ENCODE assay signal across 1 cellular context in the genomic region with DNA sequence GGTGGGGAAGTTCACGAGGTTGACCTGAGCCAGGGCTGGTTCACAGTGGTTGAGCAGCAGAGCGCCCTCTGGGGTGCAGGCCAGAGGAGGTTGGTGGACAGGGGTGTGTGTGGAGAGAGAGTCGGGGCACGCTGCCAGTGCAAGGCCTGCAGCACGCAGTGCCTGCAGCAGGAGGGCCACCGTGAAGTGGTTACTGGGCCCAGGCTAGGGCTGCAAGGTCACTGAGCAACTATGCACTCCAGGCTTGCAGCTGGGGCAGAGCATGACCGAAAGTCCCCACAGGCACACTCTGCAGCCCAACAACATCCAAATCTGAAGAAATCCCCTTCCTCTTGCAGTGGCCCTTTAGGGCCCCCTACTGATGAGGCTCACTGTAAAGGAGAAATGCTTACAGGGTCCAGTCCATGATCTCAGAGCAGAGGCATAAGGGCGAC.
TF ChIP-seq lines count a peak whose summit lies in the region.

No MANE protein-coding gene starts in this region.

TF ChIP-seq in GM12878, 131 proteins besides CTCF, POLR2A, EP300 and RAD21 (continued from another document):
- TF ChIP-seq SREBF1 (IDR thresholded peaks at IDR 0.05; ENCODE audit: low read length): no peak
- TF ChIP-seq KDM1A (IDR thresholded peaks at IDR 0.05; ENCODE audit: borderline replicate concordance): no peak
- TF ChIP-seq HDGF (IDR thresholded peaks at IDR 0.05): peak; percentile 70; the same call in 1 of the 2 replicates
- TF ChIP-seq RUNX3 (IDR thresholded peaks at IDR 0.05; ENCODE audit: low read length): no peak; the same call in 1 of the 2 replicates
- no peak for TF ChIP-seq SRF (IDR thresholded peaks at IDR 0.05; ENCODE audit: low read depth in 2 of 2, low read length in 2 of 2)
- no peak for TF ChIP-seq MEF2B (IDR thresholded peaks at IDR 0.05; ENCODE audit: partially characterized antibody, poor library complexity, severe bottlenecking)
- TF ChIP-seq ZNF384 (IDR thresholded peaks at IDR 0.05; ENCODE audit: borderline replicate concordance, low read depth, low read length): no peak
- no peak for TF ChIP-seq EGR1 (IDR thresholded peaks at IDR 0.05; ENCODE audit: borderline replicate concordance in 1 of 2, low read depth in 2 of 2, low read length in 2 of 2)
- no peak for TF ChIP-seq MXI1 (IDR thresholded peaks at IDR 0.05; ENCODE audit: low read depth, low read length)
- TF ChIP-seq NBN (IDR thresholded peaks at IDR 0.05): 0 out of 2 replicates have a peak, but pooled peaks have one; percentile 43
- no peak for TF ChIP-seq CEBPB (IDR thresholded peaks at IDR 0.05; ENCODE audit: borderline replicate concordance in 1 of 2, low read depth in 2 of 2, low read length in 2 of 2)
- TF ChIP-seq, protein P1, sequence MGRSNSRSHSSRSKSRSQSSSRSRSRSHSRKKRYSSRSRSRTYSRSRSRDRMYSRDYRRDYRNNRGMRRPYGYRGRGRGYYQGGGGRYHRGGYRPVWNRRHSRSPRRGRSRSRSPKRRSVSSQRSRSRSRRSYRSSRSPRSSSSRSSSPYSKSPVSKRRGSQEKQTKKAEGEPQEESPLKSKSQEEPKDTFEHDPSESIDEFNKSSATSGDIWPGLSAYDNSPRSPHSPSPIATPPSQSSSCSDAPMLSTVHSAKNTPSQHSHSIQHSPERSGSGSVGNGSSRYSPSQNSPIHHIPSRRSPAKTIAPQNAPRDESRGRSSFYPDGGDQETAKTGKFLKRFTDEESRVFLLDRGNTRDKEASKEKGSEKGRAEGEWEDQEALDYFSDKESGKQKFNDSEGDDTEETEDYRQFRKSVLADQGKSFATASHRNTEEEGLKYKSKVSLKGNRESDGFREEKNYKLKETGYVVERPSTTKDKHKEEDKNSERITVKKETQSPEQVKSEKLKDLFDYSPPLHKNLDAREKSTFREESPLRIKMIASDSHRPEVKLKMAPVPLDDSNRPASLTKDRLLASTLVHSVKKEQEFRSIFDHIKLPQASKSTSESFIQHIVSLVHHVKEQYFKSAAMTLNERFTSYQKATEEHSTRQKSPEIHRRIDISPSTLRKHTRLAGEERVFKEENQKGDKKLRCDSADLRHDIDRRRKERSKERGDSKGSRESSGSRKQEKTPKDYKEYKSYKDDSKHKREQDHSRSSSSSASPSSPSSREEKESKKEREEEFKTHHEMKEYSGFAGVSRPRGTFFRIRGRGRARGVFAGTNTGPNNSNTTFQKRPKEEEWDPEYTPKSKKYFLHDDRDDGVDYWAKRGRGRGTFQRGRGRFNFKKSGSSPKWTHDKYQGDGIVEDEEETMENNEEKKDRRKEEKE (IDR thresholded peaks at IDR 0.05): no peak
